Comparison of ENCODE assay signal across 22 cellular contexts in genomic region chr9:86200599-86201162, GRCh38.
"Had no signal": no experiment of that assay in that cellular context is flagged by ENCODE, and none has a peak within 500 bp of the region (broad histone marks: within the 10 kb centered on the region; RNA-seq: fewer than 3 reads in every experiment).

No MANE protein-coding gene starts in this region.

- DNase-seq: activated CD4-positive, alpha-beta memory T cell treated with anti-CD3 and anti-CD28 coated beads for 36 hours; activated CD4-positive, alpha-beta T cell treated with anti-CD3 and anti-CD28 coated beads for 1 hour; activated CD8-positive, alpha-beta memory T cell treated with anti-CD3 and anti-CD28 coated beads, Interleukin-2, amount 50 U/mL, for 4 hours; activated gamma-delta T cell treated with Interleukin-2 at 50 U/mL for 16 hours; activated T-cell treated with anti-CD3 and anti-CD28 coated beads, Interleukin-2, amount 50 U/mL, for 48 hours; amygdala; central memory CD4-positive, alpha-beta T cell; effector CD4-positive, alpha-beta T cell; foreskin fibroblast; hippocampal formation; kidney; left ventricle myocardium superior; nucleus accumbens; posterior cingulate gyrus; retina; stimulated activated naive B cell treated with anti-CD40 and anti-IgM and Interleukin-4, amounts not matched to agents 10 μg/mL and 1 μg/mL and 100 μg/mL, for 72 hours; tibial artery; uterus had no signal

- H3K4me3 Mint-ChIP-seq: activated CD4-positive, alpha-beta memory T cell treated with anti-CD3 and anti-CD28 coated beads for 36 hours; activated naive CD8-positive, alpha-beta T cell; brain; memory B cell; nephron; stimulated activated naive B cell treated with anti-CD40 and anti-IgM and Interleukin-4, amounts not matched to agents 10 μg/mL and 1 μg/mL and 100 μg/mL, for 72 hours had no signal

- H3K4me1 Mint-ChIP-seq: brain; nephron; stimulated activated naive B cell treated with anti-CD40 and anti-IgM and Interleukin-4, amounts not matched to agents 10 μg/mL and 1 μg/mL and 100 μg/mL, for 72 hours had no signal

- H3K27ac Mint-ChIP-seq: activated CD4-positive, alpha-beta memory T cell treated with anti-CD3 and anti-CD28 coated beads for 36 hours; activated naive CD8-positive, alpha-beta T cell; brain; memory B cell; nephron; stimulated activated naive B cell treated with anti-CD40 and anti-IgM and Interleukin-4, amounts not matched to agents 10 μg/mL and 1 μg/mL and 100 μg/mL, for 72 hours had no signal

- H3K36me3 Mint-ChIP-seq: activated CD4-positive, alpha-beta memory T cell treated with anti-CD3 and anti-CD28 coated beads for 36 hours; brain had no signal

- ATAC-seq: left ventricle myocardium superior had no signal

- H3K9me3 Mint-ChIP-seq: activated CD4-positive, alpha-beta memory T cell treated with anti-CD3 and anti-CD28 coated beads for 36 hours; brain; memory B cell; nephron; stimulated activated naive B cell treated with anti-CD40 and anti-IgM and Interleukin-4, amounts not matched to agents 10 μg/mL and 1 μg/mL and 100 μg/mL, for 72 hours had no signal

- H3K27me3 Mint-ChIP-seq: brain had no signal
